39 cellular contexts compared by ENCODE assay signal in the genomic region with DNA sequence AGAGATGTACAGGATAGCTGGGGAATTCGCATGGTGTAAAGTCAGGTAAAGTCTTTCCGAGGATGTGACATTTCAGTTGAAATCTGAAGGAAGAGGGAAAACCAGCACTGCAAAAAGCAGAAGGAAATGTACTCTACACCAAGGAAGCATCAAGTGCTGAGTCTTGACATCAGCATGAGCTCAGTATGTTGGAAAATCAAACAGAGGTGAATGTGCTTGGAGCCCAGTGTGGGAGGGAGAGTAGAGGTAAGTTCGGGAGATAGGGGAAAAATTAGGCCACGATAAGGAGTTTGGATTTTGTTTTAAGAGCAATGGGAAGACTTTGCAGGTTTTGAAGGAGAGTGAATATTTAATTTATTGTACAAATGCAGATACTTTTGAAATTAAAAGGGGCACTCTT.
"Had no signal": no experiment of that assay in that cellular context is flagged by ENCODE, and none has a peak within 500 bp of the region (broad histone marks: within the 10 kb centered on the region; RNA-seq: fewer than 3 reads in every experiment).

No MANE protein-coding gene starts in this region.

- H3K36me3 Mint-ChIP-seq: activated naive CD4-positive, alpha-beta T cell treated with anti-CD3 and anti-CD28 coated beads, Interleukin-2, amount 10 ng/mL, durations not matched to agents 7 days and 5 days; activated naive CD4-positive, alpha-beta T cell treated with anti-CD3 and anti-CD28 coated beads, Interleukin-2, amount 50 U/mL, for 24 hours; activated naive CD4-positive, alpha-beta T cell treated with anti-CD3 and anti-CD28 coated beads, Interleukin-2, amount 50 U/mL, for 72 hours; activated naive CD8-positive, alpha-beta T cell; activated naive CD8-positive, alpha-beta T cell treated with anti-CD3 and anti-CD28 coated beads for 36 hours; activated naive CD8-positive, alpha-beta T cell treated with anti-CD3 and anti-CD28 coated beads, Interleukin-2, amount 10 ng/mL, durations not matched to agents 7 days and 5 days; brain had no signal

- H3K27ac Mint-ChIP-seq: activated naive CD4-positive, alpha-beta T cell treated with anti-CD3 and anti-CD28 coated beads for 36 hours; activated naive CD4-positive, alpha-beta T cell treated with anti-CD3 and anti-CD28 coated beads, Interleukin-2, amount 10 ng/mL, durations not matched to agents 7 days and 5 days; activated naive CD4-positive, alpha-beta T cell treated with anti-CD3 and anti-CD28 coated beads, Interleukin-2, amount 50 U/mL, for 24 hours; activated naive CD4-positive, alpha-beta T cell treated with anti-CD3 and anti-CD28 coated beads, Interleukin-2, amount 50 U/mL, for 72 hours; activated naive CD8-positive, alpha-beta T cell; activated naive CD8-positive, alpha-beta T cell treated with anti-CD3 and anti-CD28 coated beads for 36 hours; activated naive CD8-positive, alpha-beta T cell treated with anti-CD3 and anti-CD28 coated beads, Interleukin-2, amount 10 ng/mL, durations not matched to agents 7 days and 5 days; activated naive CD8-positive, alpha-beta T cell treated with anti-CD3 and anti-CD28 coated beads, Interleukin-2, amount 50 U/mL, for 24 hours; activated T-cell treated with anti-CD3 and anti-CD28 coated beads, Interleukin-2, amount 50 U/mL, for 24 hours; activated T-cell treated with anti-CD3 and anti-CD28 coated beads, Interleukin-2, amount 50 U/mL, for 72 hours; activated T-helper 1 cell treated with anti-CD3 and anti-CD28 coated beads, Interleukin-12 subunit alpha, Interleukin-12 subunit beta, Interleukin-2, Interleukin-4 antibody, amounts not matched to agents 30 ng/mL and 10 ng/mL and 1 ng/mL, durations not matched to agents 14 hours and 24 hours and 36 hours; activated T-helper 17 cell treated with anti-CD3 and anti-CD28 coated beads, Interleukin-2, amount 50 U/mL, for 72 hours; activated T-helper 2 cell treated with anti-CD3 and anti-CD28 coated beads, Interferon-gamma antibody, Interleukin-2, Interleukin-4, amounts not matched to agents 10 μg/mL and 5 μg/mL and 100 μg/mL, durations not matched to agents 14 hours and 24 hours and 36 hours; brain had no signal

- H3K27ac ChIP-seq: adrenal gland, ascending aorta, body of pancreas, brain microvascular endothelial cell, breast epithelium, cardiac muscle cell had no signal

- H3K4me1 ChIP-seq: adrenal gland, ascending aorta, body of pancreas, breast epithelium had no signal

- H3K9me3 Mint-ChIP-seq: activated naive CD4-positive, alpha-beta T cell treated with anti-CD3 and anti-CD28 coated beads for 36 hours; activated naive CD4-positive, alpha-beta T cell treated with anti-CD3 and anti-CD28 coated beads, Interleukin-2, amount 10 ng/mL, durations not matched to agents 7 days and 5 days; activated naive CD4-positive, alpha-beta T cell treated with anti-CD3 and anti-CD28 coated beads, Interleukin-2, amount 50 U/mL, for 24 hours; activated naive CD8-positive, alpha-beta T cell treated with anti-CD3 and anti-CD28 coated beads for 36 hours; activated naive CD8-positive, alpha-beta T cell treated with anti-CD3 and anti-CD28 coated beads, Interleukin-2, amount 10 ng/mL, durations not matched to agents 7 days and 5 days; activated T-cell treated with anti-CD3 and anti-CD28 coated beads, Interleukin-2, amount 50 U/mL, for 24 hours; activated T-cell treated with anti-CD3 and anti-CD28 coated beads, Interleukin-2, amount 50 U/mL, for 4 hours; activated T-helper 17 cell treated with anti-CD3 and anti-CD28 coated beads, Interleukin-2, amount 50 U/mL, for 72 hours; activated T-helper 2 cell treated with anti-CD3 and anti-CD28 coated beads, Interferon-gamma antibody, Interleukin-2, Interleukin-4, amounts not matched to agents 10 μg/mL and 5 μg/mL and 100 μg/mL, durations not matched to agents 14 hours and 24 hours and 36 hours; brain had no signal

- H3K4me3 ChIP-seq: adrenal gland, ascending aorta, body of pancreas, breast epithelium, cardiac muscle cell had no signal

- H3K4me3 Mint-ChIP-seq: activated naive CD4-positive, alpha-beta T cell treated with anti-CD3 and anti-CD28 coated beads for 36 hours; activated naive CD4-positive, alpha-beta T cell treated with anti-CD3 and anti-CD28 coated beads, Interleukin-2, amount 10 ng/mL, durations not matched to agents 7 days and 5 days; activated naive CD4-positive, alpha-beta T cell treated with anti-CD3 and anti-CD28 coated beads, Interleukin-2, amount 50 U/mL, for 24 hours; activated naive CD8-positive, alpha-beta T cell; activated naive CD8-positive, alpha-beta T cell treated with anti-CD3 and anti-CD28 coated beads for 36 hours; activated naive CD8-positive, alpha-beta T cell treated with anti-CD3 and anti-CD28 coated beads, Interleukin-2, amount 10 ng/mL, durations not matched to agents 7 days and 5 days; activated naive CD8-positive, alpha-beta T cell treated with anti-CD3 and anti-CD28 coated beads, Interleukin-2, amount 50 U/mL, for 24 hours; activated T-cell treated with anti-CD3 and anti-CD28 coated beads, Interleukin-2, amount 50 U/mL, for 24 hours; activated T-cell treated with anti-CD3 and anti-CD28 coated beads, Interleukin-2, amount 50 U/mL, for 4 hours; activated T-cell treated with anti-CD3 and anti-CD28 coated beads, Interleukin-2, amount 50 U/mL, for 72 hours; activated T-helper 1 cell treated with anti-CD3 and anti-CD28 coated beads, Interleukin-12 subunit alpha, Interleukin-12 subunit beta, Interleukin-2, Interleukin-4 antibody, amounts not matched to agents 30 ng/mL and 10 ng/mL and 1 ng/mL, durations not matched to agents 14 hours and 24 hours and 36 hours; activated T-helper 17 cell treated with anti-CD3 and anti-CD28 coated beads, Interleukin-2, amount 50 U/mL, for 72 hours; brain; central memory CD8-positive, alpha-beta T cell had no signal

- H3K9me3 ChIP-seq: adrenal gland, ascending aorta, body of pancreas, breast epithelium had no signal

- H3K36me3 ChIP-seq: adrenal gland, ascending aorta, brain microvascular endothelial cell, breast epithelium, cardiac muscle cell had no signal

- DNase-seq: activated effector memory CD4-positive, alpha-beta T cell treated with anti-CD3 and anti-CD28 coated beads, Interleukin-2, amount 50 U/mL, for 16 hours; activated effector memory CD4-positive, alpha-beta T cell treated with Interleukin-2 at 50 U/mL for 16 hours; activated gamma-delta T cell; activated gamma-delta T cell treated with Interleukin-2 at 50 U/mL for 16 hours; activated naive CD4-positive, alpha-beta T cell; activated naive CD4-positive, alpha-beta T cell treated with anti-CD3 and anti-CD28 coated beads for 36 hours; activated naive CD4-positive, alpha-beta T cell treated with anti-CD3 and anti-CD28 coated beads, Interleukin-2, amount 10 ng/mL, durations not matched to agents 7 days and 5 days; activated naive CD4-positive, alpha-beta T cell treated with anti-CD3 and anti-CD28 coated beads, Interleukin-2, amount 50 U/mL, for 16 hours; activated naive CD4-positive, alpha-beta T cell treated with Interleukin-2 at 50 U/mL for 16 hours; activated naive CD8-positive, alpha-beta T cell treated with anti-CD3 and anti-CD28 coated beads for 36 hours; activated naive CD8-positive, alpha-beta T cell treated with anti-CD3 and anti-CD28 coated beads, Interleukin-2, amount 10 ng/mL, durations not matched to agents 7 days and 5 days; activated naive CD8-positive, alpha-beta T cell treated with anti-CD3 and anti-CD28 coated beads, Interleukin-2, amount 50 U/mL, for 24 hours; activated T-cell treated with anti-CD3 and anti-CD28 coated beads, Interleukin-2, amount 50 U/mL, for 1 hour; activated T-cell treated with anti-CD3 and anti-CD28 coated beads, Interleukin-2, amount 50 U/mL, for 24 hours; activated T-cell treated with anti-CD3 and anti-CD28 coated beads, Interleukin-2, amount 50 U/mL, for 4 hours; activated T-cell treated with anti-CD3 and anti-CD28 coated beads, Interleukin-2, amount 50 U/mL, for 48 hours; activated T-cell treated with anti-CD3 and anti-CD28 coated beads, Interleukin-2, amount 50 U/mL, for 72 hours; adrenal gland; amniotic stem cell; amygdala; anterior cingulate cortex; aorta; body of pancreas; brain microvascular endothelial cell; central memory CD4-positive, alpha-beta T cell; cerebellar nuclear complex had no signal

- ATAC-seq: activated naive CD4-positive, alpha-beta T cell treated with anti-CD3 and anti-CD28 coated beads, Interleukin-2, amount 50 U/mL, for 72 hours; activated naive CD8-positive, alpha-beta T cell treated with anti-CD3 and anti-CD28 coated beads, Interleukin-2, amount 50 U/mL, for 24 hours; activated T-cell treated with anti-CD3 and anti-CD28 coated beads, Interleukin-2, amount 50 U/mL, for 4 hours; activated T-cell treated with anti-CD3 and anti-CD28 coated beads, Interleukin-2, amount 50 U/mL, for 72 hours; activated T-helper 17 cell treated with anti-CD3 and anti-CD28 coated beads, Interleukin-2, amount 50 U/mL, for 72 hours; body of pancreas had no signal

- FAIRE-seq: astrocyte, bronchial epithelial cell had no signal

- H3K27me3 ChIP-seq: adrenal gland, ascending aorta, body of pancreas, brain microvascular endothelial cell, breast epithelium had no signal

- H3K4me1 Mint-ChIP-seq: activated naive CD4-positive, alpha-beta T cell treated with anti-CD3 and anti-CD28 coated beads, Interleukin-2, amount 10 ng/mL, durations not matched to agents 7 days and 5 days; activated naive CD4-positive, alpha-beta T cell treated with anti-CD3 and anti-CD28 coated beads, Interleukin-2, amount 50 U/mL, for 24 hours; activated naive CD8-positive, alpha-beta T cell treated with anti-CD3 and anti-CD28 coated beads for 36 hours; activated naive CD8-positive, alpha-beta T cell treated with anti-CD3 and anti-CD28 coated beads, Interleukin-2, amount 10 ng/mL, durations not matched to agents 7 days and 5 days; activated naive CD8-positive, alpha-beta T cell treated with anti-CD3 and anti-CD28 coated beads, Interleukin-2, amount 50 U/mL, for 24 hours; activated T-helper 17 cell treated with anti-CD3 and anti-CD28 coated beads, Interleukin-2, amount 50 U/mL, for 72 hours; brain; central memory CD8-positive, alpha-beta T cell had no signal

- H3K27me3 Mint-ChIP-seq: activated naive CD4-positive, alpha-beta T cell treated with anti-CD3 and anti-CD28 coated beads, Interleukin-2, amount 10 ng/mL, durations not matched to agents 7 days and 5 days; activated naive CD4-positive, alpha-beta T cell treated with anti-CD3 and anti-CD28 coated beads, Interleukin-2, amount 50 U/mL, for 24 hours; activated naive CD8-positive, alpha-beta T cell; activated naive CD8-positive, alpha-beta T cell treated with anti-CD3 and anti-CD28 coated beads for 36 hours; activated naive CD8-positive, alpha-beta T cell treated with anti-CD3 and anti-CD28 coated beads, Interleukin-2, amount 10 ng/mL, durations not matched to agents 7 days and 5 days; activated naive CD8-positive, alpha-beta T cell treated with anti-CD3 and anti-CD28 coated beads, Interleukin-2, amount 50 U/mL, for 24 hours; activated T-cell treated with anti-CD3 and anti-CD28 coated beads, Interleukin-2, amount 50 U/mL, for 24 hours; activated T-helper 17 cell treated with anti-CD3 and anti-CD28 coated beads, Interleukin-2, amount 50 U/mL, for 72 hours; central memory CD8-positive, alpha-beta T cell had no signal
